ENCODE assay signal across 27 cellular contexts in the genomic region with DNA sequence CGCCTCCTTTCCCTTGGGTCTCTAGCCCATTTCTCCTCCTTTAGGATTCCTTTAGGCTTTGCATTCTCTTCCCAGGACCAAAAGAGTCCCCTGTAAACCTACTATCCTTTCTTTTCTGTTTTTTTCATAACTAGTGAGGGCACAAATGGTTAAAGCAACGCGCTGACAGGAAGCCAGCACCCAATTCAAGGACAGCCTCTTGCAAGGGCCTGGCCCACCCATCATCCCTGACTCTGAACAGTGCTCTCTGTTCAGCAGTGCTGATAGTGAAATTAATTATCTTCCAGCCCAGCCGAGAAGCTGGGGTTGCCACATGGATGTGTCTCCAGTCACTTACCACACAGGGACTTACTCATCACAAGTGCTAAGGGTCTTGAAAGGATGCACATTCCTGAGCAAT. TPM values are rescaled to one million over a fixed set of nuclear protein-coding genes. Genes with fewer than 3 reads are reported as not detected.
"Had no signal": no experiment of that assay in that cellular context is flagged by ENCODE, and none has a peak within 500 bp of the region (broad histone marks: within the 10 kb centered on the region; RNA-seq: fewer than 3 reads in every experiment).

No MANE protein-coding gene starts in this region.

- H3K9me3 ChIP-seq: breast epithelium, esophagus squamous epithelium, upper lobe of left lung, vagina had no signal

- H3K27ac Mint-ChIP-seq: activated B cell treated with CpG ODN at 0.5 μM for 24 hours; activated CD8-positive, alpha-beta T cell treated with anti-CD3 and anti-CD28 coated beads for 36 hours; activated naive CD4-positive, alpha-beta T cell treated with anti-CD3 and anti-CD28 coated beads, Interleukin-2, amount 50 U/mL, for 24 hours; activated naive CD8-positive, alpha-beta T cell treated with anti-CD3 and anti-CD28 coated beads, Interleukin-2, amount 50 U/mL, for 24 hours; activated T-helper 17 cell treated with anti-CD3 and anti-CD28 coated beads, Interleukin-2, amount 50 U/mL, for 72 hours; dendritic cell treated with granulocyte-macrophage colony-stimulating factor and Interleukin-4, amounts not matched to agents 40 ng/mL and 50 ng/mL, for 4 days; mesothelial cell of epicardium; naive thymus-derived CD8-positive, alpha-beta T cell; stimulated activated effector memory CD8-positive, alpha-beta T cell treated with anti-CD3 and anti-CD28 coated beads, Interleukin-12 subunit alpha, Interleukin-12 subunit beta, amount 100 ng/mL, for 72 hours; stimulated activated naive CD8-positive, alpha-beta T cell treated with anti-CD3 and anti-CD28 coated beads, Interleukin-15, Interleukin-2, amounts not matched to agents 100 ng/mL and 50 ng/mL, for 24 hours had no signal

- H3K27ac ChIP-seq: breast epithelium, esophagus squamous epithelium, skin epidermis, upper lobe of left lung, vagina had no signal

- H3K27me3 ChIP-seq: breast epithelium, upper lobe of left lung, vagina had no signal

- H3K4me1 ChIP-seq: breast epithelium had no signal

- H3K4me1 Mint-ChIP-seq: activated B cell treated with CpG ODN at 0.5 μM for 24 hours; activated naive CD4-positive, alpha-beta T cell treated with anti-CD3 and anti-CD28 coated beads, Interleukin-2, amount 50 U/mL, for 24 hours; activated naive CD8-positive, alpha-beta T cell treated with anti-CD3 and anti-CD28 coated beads, Interleukin-2, amount 50 U/mL, for 24 hours; activated T-helper 17 cell treated with anti-CD3 and anti-CD28 coated beads, Interleukin-2, amount 50 U/mL, for 72 hours; mesothelial cell of epicardium; stimulated activated effector memory CD8-positive, alpha-beta T cell treated with anti-CD3 and anti-CD28 coated beads, Interleukin-12 subunit alpha, Interleukin-12 subunit beta, amount 100 ng/mL, for 72 hours had no signal

- H3K9me3 Mint-ChIP-seq: activated CD8-positive, alpha-beta T cell treated with anti-CD3 and anti-CD28 coated beads for 36 hours; activated naive CD4-positive, alpha-beta T cell treated with anti-CD3 and anti-CD28 coated beads, Interleukin-2, amount 50 U/mL, for 24 hours; activated naive CD8-positive, alpha-beta T cell treated with anti-CD3 and anti-CD28 coated beads, Interleukin-2, amount 50 U/mL, for 24 hours; activated T-helper 17 cell treated with anti-CD3 and anti-CD28 coated beads, Interleukin-2, amount 50 U/mL, for 72 hours; dendritic cell treated with granulocyte-macrophage colony-stimulating factor and Interleukin-4, amounts not matched to agents 40 ng/mL and 50 ng/mL, for 4 days; stimulated activated effector memory CD8-positive, alpha-beta T cell treated with anti-CD3 and anti-CD28 coated beads, Interleukin-12 subunit alpha, Interleukin-12 subunit beta, amount 100 ng/mL, for 72 hours; stimulated activated naive CD8-positive, alpha-beta T cell treated with anti-CD3 and anti-CD28 coated beads, Interleukin-15, Interleukin-2, amounts not matched to agents 100 ng/mL and 50 ng/mL, for 24 hours had no signal

- H3K36me3 Mint-ChIP-seq: activated naive CD4-positive, alpha-beta T cell treated with anti-CD3 and anti-CD28 coated beads, Interleukin-2, amount 50 U/mL, for 24 hours; mesothelial cell of epicardium; stimulated activated effector memory CD8-positive, alpha-beta T cell treated with anti-CD3 and anti-CD28 coated beads, Interleukin-12 subunit alpha, Interleukin-12 subunit beta, amount 100 ng/mL, for 72 hours had no signal

- H3K4me3 Mint-ChIP-seq: activated B cell treated with CpG ODN at 0.5 μM for 24 hours; activated CD8-positive, alpha-beta T cell treated with anti-CD3 and anti-CD28 coated beads for 36 hours; activated naive CD4-positive, alpha-beta T cell treated with anti-CD3 and anti-CD28 coated beads, Interleukin-2, amount 50 U/mL, for 24 hours; activated naive CD8-positive, alpha-beta T cell treated with anti-CD3 and anti-CD28 coated beads, Interleukin-2, amount 50 U/mL, for 24 hours; activated T-cell treated with anti-CD3 and anti-CD28 coated beads, Interleukin-2, amount 50 U/mL, for 4 hours; activated T-helper 17 cell treated with anti-CD3 and anti-CD28 coated beads, Interleukin-2, amount 50 U/mL, for 72 hours; dendritic cell treated with granulocyte-macrophage colony-stimulating factor and Interleukin-4, amounts not matched to agents 40 ng/mL and 50 ng/mL, for 4 days; mesothelial cell of epicardium; naive thymus-derived CD8-positive, alpha-beta T cell; stimulated activated effector memory CD8-positive, alpha-beta T cell treated with anti-CD3 and anti-CD28 coated beads, Interleukin-12 subunit alpha, Interleukin-12 subunit beta, amount 100 ng/mL, for 72 hours; stimulated activated naive CD8-positive, alpha-beta T cell treated with anti-CD3 and anti-CD28 coated beads, Interleukin-15, Interleukin-2, amounts not matched to agents 100 ng/mL and 50 ng/mL, for 24 hours; T-helper 17 cell had no signal

- DNase-seq: activated B cell treated with CpG ODN at 0.5 μM for 24 hours; activated CD4-positive, alpha-beta T cell treated with anti-CD3 and anti-CD28 coated beads, Interleukin-2, amount 50 U/mL, for 1 hour; activated CD8-positive, alpha-beta T cell treated with anti-CD3 and anti-CD28 coated beads for 36 hours; activated naive CD8-positive, alpha-beta T cell treated with anti-CD3 and anti-CD28 coated beads, Interleukin-2, amount 50 U/mL, for 24 hours; activated T-cell treated with anti-CD3 and anti-CD28 coated beads, Interleukin-2, amount 50 U/mL, for 4 hours; amygdala; central memory CD4-positive, alpha-beta T cell; esophagus squamous epithelium; glutamatergic neuron; islet precursor cell; naive thymus-derived CD8-positive, alpha-beta T cell; posterior cingulate gyrus; stimulated activated CD4-positive, alpha-beta T cell treated with anti-CD3 and anti-CD28 coated beads, Interleukin-12 subunit alpha, Interleukin-12 subunit beta, amount 100 ng/mL, for 4 hours; stimulated activated CD4-positive, alpha-beta T cell treated with anti-CD3 and anti-CD28 coated beads, Interleukin-4, amount 100 ng/mL, for 24 hours; T-helper 17 cell; T1000; upper lobe of left lung had no signal

- H3K27me3 Mint-ChIP-seq: activated T-helper 17 cell treated with anti-CD3 and anti-CD28 coated beads, Interleukin-2, amount 50 U/mL, for 72 hours had no signal

- H3K4me3 ChIP-seq: breast epithelium, esophagus squamous epithelium, skin epidermis, upper lobe of left lung, vagina had no signal

- ATAC-seq: activated CD8-positive, alpha-beta T cell treated with anti-CD3 and anti-CD28 coated beads for 36 hours; activated naive CD8-positive, alpha-beta T cell treated with anti-CD3 and anti-CD28 coated beads, Interleukin-2, amount 50 U/mL, for 24 hours; activated T-cell treated with anti-CD3 and anti-CD28 coated beads, Interleukin-2, amount 50 U/mL, for 4 hours; activated T-helper 17 cell treated with anti-CD3 and anti-CD28 coated beads, Interleukin-2, amount 50 U/mL, for 72 hours; naive thymus-derived CD8-positive, alpha-beta T cell; sciatic nerve; stimulated activated effector memory CD8-positive, alpha-beta T cell treated with anti-CD3 and anti-CD28 coated beads, Interleukin-12 subunit alpha, Interleukin-12 subunit beta, amount 100 ng/mL, for 72 hours; T-helper 17 cell had no signal

- H3K36me3 ChIP-seq: breast epithelium, esophagus squamous epithelium, upper lobe of left lung, vagina had no signal

RNA-seq across cellular contexts. Expression of gene RNF32, which starts 38.3 kb away (rescaled TPM):
- total RNA-seq: vagina had no signal
